1 cellular context compared by ENCODE assay signal in genomic region chr20:61872371-61872900, GRCh38.
TF ChIP-seq lines count a peak whose summit lies in the region.

No MANE protein-coding gene starts in this region.

TF ChIP-seq in HepG2, 621 proteins besides CTCF, POLR2A, EP300 and RAD21 (continued from another document):
- 0 out of 2 replicates have a peak, but pooled peaks have one; percentile 25 for TF ChIP-seq NRL (CRISPR knock-in tag; IDR thresholded peaks at IDR 0.05; ENCODE audit: borderline replicate concordance)
